In genomic region chr17:36731091-36731490, GRCh38 we compare ENCODE assay signal across 16 cellular contexts.
A peak's percentile ranks its signal among the peaks of the same experiment; 100 is the strongest.
DNase-seq lines count a peak whose midpoint lies in the region; ATAC-seq lines count a peak whose summit lies in the region.
"Had no signal": no experiment of that assay in that cellular context is flagged by ENCODE, and none has a peak within 500 bp of the region (broad histone marks: within the 10 kb centered on the region; RNA-seq: fewer than 3 reads in every experiment).

No MANE protein-coding gene starts in this region.

- H2AK5ac ChIP-seq in mesendoderm (ENCODE audit: low read length): peak overlapping the region; percentile 45

- no peaks in the 10 kb centered on the region for H3K79me2 ChIP-seq in mesendoderm (ENCODE audit: control insufficient read depth, insufficient read depth, low read length)
- H3K79me2 ChIP-seq: hepatocyte had no signal

- ATAC-seq in GM19023 (IDR thresholded peaks at IDR 0.05; ENCODE audit: unreplicated experiment) (no peak), HG02678 (IDR thresholded peaks at IDR 0.05; ENCODE audit: unreplicated experiment) (no peak)
- ATAC-seq: activated CD8-positive, alpha-beta T cell treated with anti-CD3 and anti-CD28 coated beads, Interleukin-2, amount 10 ng/mL, durations not matched to agents 7 days and 5 days; activated T-cell treated with anti-CD3 and anti-CD28 coated beads, Interleukin-2, amount 50 U/mL, for 4 hours; natural killer cell treated with Interleukin-12 subunit alpha and Interleukin-12 subunit beta and Interleukin-15 and Interleukin-18, amount 100 ng/mL, for 72 hours; T-helper 17 cell had no signal

- H4K5ac ChIP-seq in mesendoderm (ENCODE audit: low read length): no peak overlapping the region

- no peak overlapping the region for H3K56ac ChIP-seq in mesendoderm (ENCODE audit: low read length)

- H2BK15ac ChIP-seq in mesendoderm (replicated peaks; ENCODE audit: low read depth): no peak overlapping the region

- no peak overlapping the region for H4K8ac ChIP-seq in mesendoderm (ENCODE audit: low read depth, low read length)

- H3K4me1 ChIP-seq in mesendoderm (ENCODE audit: control insufficient read depth, low read depth, low read length): peaks cover 26% of the 10 kb centered on the region

- H3K9ac ChIP-seq in mesendoderm (ENCODE audit: low read length): no peak overlapping the region

- no peak overlapping the region for H3K18ac ChIP-seq in mesendoderm (ENCODE audit: low read length)

- no peak overlapping the region for H3K4ac ChIP-seq in mesendoderm (ENCODE audit: low read depth, low read length)

- no CpG with 5 or more reads among the region's 4 CpGs for WGBS in mesendoderm (ENCODE audit: extremely low coverage, insufficient coverage, low lambda C conversion rate)

- no peaks in the 10 kb centered on the region for H3K79me1 ChIP-seq in mesendoderm (ENCODE audit: low read length)

- H3K4me3 ChIP-seq in mesendoderm (ENCODE audit: low read length): no peak overlapping the region
- H3K4me3 ChIP-seq: hepatocyte, smooth muscle cell had no signal

- DNase-seq in DMS153 (lab: John Stamatoyannopoulos, UW): peak; percentile 90
- DNase-seq in HT-29 (ENCODE audit: low spot score): peak; percentile 88
- peak; percentile 88 for DNase-seq in NCI-H510A (lab: John Stamatoyannopoulos, UW)
- DNase-seq in mesendoderm: no peak
- DNase-seq in DMS 273 (lab: John Stamatoyannopoulos, UW; ENCODE audit: unreplicated experiment): no peak
- DNase-seq: activated CD8-positive, alpha-beta T cell treated with anti-CD3 and anti-CD28 coated beads, Interleukin-2, amount 10 ng/mL, durations not matched to agents 7 days and 5 days; activated T-cell treated with anti-CD3 and anti-CD28 coated beads, Interleukin-2, amount 50 U/mL, for 4 hours; NCI-H2227 treated with DMSO at 0.1 percent for 48 hours; SHP77 treated with DMSO at 0.1 percent for 48 hours; stimulated activated CD4-positive, alpha-beta T cell treated with anti-CD3 and anti-CD28 coated beads, Interleukin-4, amount 100 ng/mL, for 24 hours; T-helper 17 cell had no signal

- no peak overlapping the region for H2BK5ac ChIP-seq in mesendoderm (ENCODE audit: low read length)

- H3K27me3 ChIP-seq in mesendoderm (ENCODE audit: insufficient read depth, low read length, poor library complexity): no peaks in the 10 kb centered on the region

- no peak overlapping the region for H2BK120ac ChIP-seq in mesendoderm (ENCODE audit: low read depth, low read length)

- no peak overlapping the region for H3K23ac ChIP-seq in mesendoderm (ENCODE audit: low read length)

- H3K36me3 ChIP-seq in mesendoderm (ENCODE audit: control insufficient read depth, insufficient read depth, low read length): no peaks in the 10 kb centered on the region

- H3K27ac ChIP-seq in mesendoderm (ENCODE audit: low read depth, low read length): no peak overlapping the region
- H3K27ac ChIP-seq: hepatocyte had no signal

- no peak overlapping the region for H3K4me2 ChIP-seq in mesendoderm (ENCODE audit: low read length)
- H3K4me2 ChIP-seq: hepatocyte, smooth muscle cell had no signal

Comparison
In these comparisons a context has a peak if more than half of its experiments do, and no peak if none do; other contexts are left out.
1. DNase-seq: peak in DMS153 (single experiment), HT-29 (single experiment) and NCI-H510A (single experiment); none in mesendoderm (single experiment) and DMS 273 (single experiment).